ENCODE assay signal across 16 cellular contexts in genomic region chr1:164895026-164895907, GRCh38.
"Had no signal": no experiment of that assay in that cellular context is flagged by ENCODE, and none has a peak within 500 bp of the region (broad histone marks: within the 10 kb centered on the region; RNA-seq: fewer than 3 reads in every experiment).

No MANE protein-coding gene starts in this region.

- FAIRE-seq: astrocyte, pancreas had no signal

- ATAC-seq: activated CD4-positive, alpha-beta T cell treated with anti-CD3 and anti-CD28 coated beads for 36 hours; mucosa of descending colon; naive thymus-derived CD4-positive, alpha-beta T cell; stimulated activated memory B cell treated with anti-CD40 and anti-IgM and Interleukin-4, amounts not matched to agents 10 μg/mL and 1 μg/mL and 100 μg/mL, for 72 hours; T-helper 17 cell had no signal

- H3K4me3 ChIP-seq: colonic mucosa, esophagus muscularis mucosa, mucosa of descending colon, pancreas, thyroid gland had no signal

- H3K4me1 ChIP-seq: colonic mucosa, esophagus muscularis mucosa, pancreas, thyroid gland had no signal

- H3K36me3 ChIP-seq: colonic mucosa, esophagus muscularis mucosa, pancreas, thyroid gland had no signal

- DNase-seq: activated CD4-positive, alpha-beta memory T cell treated with anti-CD3 and anti-CD28 coated beads, Interleukin-2, amount 10 ng/mL, durations not matched to agents 7 days and 5 days; activated CD4-positive, alpha-beta T cell treated with anti-CD3 and anti-CD28 coated beads for 36 hours; activated naive CD4-positive, alpha-beta T cell treated with anti-CD3 and anti-CD28 coated beads, Interleukin-2, amount 10 ng/mL, durations not matched to agents 7 days and 5 days; activated T-cell treated with anti-CD3 and anti-CD28 coated beads, Interleukin-2, amount 50 U/mL, for 24 hours; central memory CD4-positive, alpha-beta T cell; colonic mucosa; mammary epithelial cell; mucosa of descending colon; naive thymus-derived CD4-positive, alpha-beta T cell; stimulated activated CD4-positive, alpha-beta T cell treated with anti-CD3 and anti-CD28 coated beads, Interleukin-2, amount 100 ng/mL, for 48 hours; T-helper 17 cell; thyroid gland had no signal

- H3K27ac ChIP-seq: colonic mucosa, esophagus muscularis mucosa, pancreas, thyroid gland had no signal

- H3K27me3 ChIP-seq: colonic mucosa, esophagus muscularis mucosa, pancreas, thyroid gland had no signal

- H3K9me3 ChIP-seq: colonic mucosa, esophagus muscularis mucosa, mucosa of descending colon, pancreas, thyroid gland had no signal
